ENCODE assay signal across 26 cellular contexts in genomic region chr19:7138402-7138801, GRCh38.
"Had no signal": no experiment of that assay in that cellular context is flagged by ENCODE, and none has a peak within 500 bp of the region (broad histone marks: within the 10 kb centered on the region; RNA-seq: fewer than 3 reads in every experiment).

No MANE protein-coding gene starts in this region.

- H3K27ac ChIP-seq: colonic mucosa, epithelial cell of prostate, esophagus squamous epithelium, heart right ventricle, left lung, lower lobe of right lung had no signal

- ATAC-seq: effector memory CD8-positive, alpha-beta T cell; esophagus mucosa; gastrocnemius medialis; heart right ventricle; left cardiac atrium; left lung; left ventricle myocardium superior; lower lobe of right lung had no signal

- H3K27ac Mint-ChIP-seq: dendritic cell treated with granulocyte-macrophage colony-stimulating factor and Interleukin-4, amounts not matched to agents 40 ng/mL and 50 ng/mL, for 4 days; effector memory CD8-positive, alpha-beta T cell; endodermal cell had no signal

- H3K4me3 Mint-ChIP-seq: dendritic cell treated with granulocyte-macrophage colony-stimulating factor and Interleukin-4, amounts not matched to agents 40 ng/mL and 50 ng/mL, for 4 days; effector memory CD8-positive, alpha-beta T cell; endodermal cell had no signal

- H3K9me3 Mint-ChIP-seq: dendritic cell treated with granulocyte-macrophage colony-stimulating factor and Interleukin-4, amounts not matched to agents 40 ng/mL and 50 ng/mL, for 4 days; effector memory CD8-positive, alpha-beta T cell had no signal

- H3K9me3 ChIP-seq: colonic mucosa, esophagus squamous epithelium, gastrocnemius medialis, left lung, lower lobe of right lung had no signal

- H3K4me3 ChIP-seq: colonic mucosa, esophagus squamous epithelium, gastrocnemius medialis, heart right ventricle, left lung, lower lobe of right lung had no signal

- DNase-seq: colonic mucosa; cortex of kidney; effector CD8-positive, alpha-beta T cell; effector memory CD8-positive, alpha-beta T cell; endodermal cell; erythroblast; esophagus squamous epithelium; foreskin fibroblast; foreskin melanocyte; glutamatergic neuron; head of caudate nucleus; heart right ventricle; hippocampal formation; left cardiac atrium; left lung; left ventricle myocardium superior; lower lobe of right lung; mesenchymal stem cell; midbrain had no signal

- H3K36me3 ChIP-seq: colonic mucosa had no signal

- H3K27me3 ChIP-seq: colonic mucosa, esophagus squamous epithelium, gastrocnemius medialis, heart right ventricle, left lung had no signal

- H3K27me3 Mint-ChIP-seq: dendritic cell treated with granulocyte-macrophage colony-stimulating factor and Interleukin-4, amounts not matched to agents 40 ng/mL and 50 ng/mL, for 4 days; effector memory CD8-positive, alpha-beta T cell had no signal

- H3K4me1 ChIP-seq: esophagus squamous epithelium, left lung, lower lobe of right lung had no signal

- FAIRE-seq: endometrium, islet of Langerhans, keratinocyte had no signal

- H3K4me1 Mint-ChIP-seq: endodermal cell had no signal
